Comparison of ENCODE assay signal across 16 cellular contexts in the genomic region with DNA sequence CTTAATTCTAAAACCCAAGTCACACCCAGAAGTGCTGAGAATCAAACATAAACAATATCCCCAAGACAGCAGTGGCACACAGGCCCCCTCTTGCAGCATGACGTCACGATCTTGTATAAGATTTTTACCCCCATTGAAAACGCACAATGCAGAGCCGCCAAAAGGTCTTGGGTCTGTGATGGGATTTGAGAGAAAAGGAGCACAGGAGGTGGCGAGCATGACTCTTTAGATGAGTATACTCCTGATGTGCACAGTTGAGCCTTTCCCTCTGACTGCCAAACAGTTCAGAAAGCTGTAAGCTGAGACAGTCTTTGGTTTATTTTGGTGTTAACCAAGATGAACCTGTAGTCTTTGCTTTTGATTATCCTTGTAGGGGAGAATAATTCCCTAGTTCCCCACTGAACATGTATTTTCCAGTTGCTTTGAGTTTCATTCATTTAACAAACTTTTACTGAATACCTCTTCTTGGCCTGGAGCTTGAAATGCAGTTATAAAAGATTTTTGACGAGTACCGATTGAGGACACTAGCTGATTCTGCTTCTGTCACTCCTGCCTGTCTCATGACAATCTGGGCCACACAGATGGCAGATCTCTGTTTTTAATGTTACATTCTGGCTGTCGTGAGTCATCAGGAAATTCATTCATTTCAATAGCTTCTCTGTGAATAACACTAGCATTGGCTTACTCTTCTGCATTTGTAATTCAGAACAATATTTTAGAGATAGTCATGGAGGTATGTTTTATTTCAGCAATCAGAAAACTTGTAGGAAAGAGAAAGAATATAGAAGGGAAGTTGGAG. TPM values are rescaled to one million over a fixed set of nuclear protein-coding genes. Genes with fewer than 3 reads are reported as not detected.
A peak's percentile ranks its signal among the peaks of the same experiment; 100 is the strongest.
DNase-seq lines count a peak whose midpoint lies in the region; ATAC-seq and TF ChIP-seq lines count a peak whose summit lies in the region.
"Had no signal": no experiment of that assay in that cellular context is flagged by ENCODE, and none has a peak within 500 bp of the region (broad histone marks: within the 10 kb centered on the region; RNA-seq: fewer than 3 reads in every experiment).

No MANE protein-coding gene starts in this region.

- H3K23ac ChIP-seq in IMR-90 (ENCODE audit: low read depth, low read length), result no peak overlapping the region

- no peak overlapping the region for H2BK20ac ChIP-seq in IMR-90 (ENCODE audit: low read depth, low read length)

- no peak for TF ChIP-seq EP300 in sigmoid colon (IDR thresholded peaks at IDR 0.05)

- H2AK9ac ChIP-seq in IMR-90 (replicated peaks; ENCODE audit: low read depth, low read length, poor library complexity), result no peak overlapping the region

- no peak overlapping the region for H4K8ac ChIP-seq in IMR-90 (ENCODE audit: low read depth in 2 of 2, low read length in 2 of 2)

- no TSS peak for BruUV-seq in IMR-90 (replicated peaks; lab: Mats Ljungman, UMichigan)

- H3K9me2 ChIP-seq in hepatocyte (replicated peaks; ENCODE audit: insufficient read depth), result no peaks in the 10 kb centered on the region

- DNase-seq in Ammon's horn (ENCODE audit: low spot score), result peak; percentile 69
- peak; percentile 30 for DNase-seq in IMR-90
- peak; percentile 45 for DNase-seq in kidney tubule cell (ENCODE audit: low spot score)
- DNase-seq in hepatocyte (ENCODE audit: low spot score), result no peak
- no peak for DNase-seq in sigmoid colon
- DNase-seq: activated CD4-positive, alpha-beta T cell treated with anti-CD3 and anti-CD28 coated beads for 1 hour; activated effector memory CD4-positive, alpha-beta T cell treated with Interleukin-2 at 50 U/mL for 16 hours; Karpas-422; NCI-H510A treated with DMSO at 0.1 percent for 48 hours; SJCRH30 had no signal

- no peak overlapping the region for H3K4me2 ChIP-seq in IMR-90 (ENCODE audit: low read depth, low read length)
- no peak overlapping the region for H3K4me2 ChIP-seq in hepatocyte

- no peaks in the 10 kb centered on the region for H3K9me3 Mint-ChIP-seq in brain
- H3K9me3 Mint-ChIP-seq: mesothelial cell of epicardium, type B pancreatic cell had no signal

- no peak for TF ChIP-seq RAD21 in IMR-90 (IDR thresholded peaks at IDR 0.05; ENCODE audit: low read length)

- CTCF ChIA-PET in IMR-90 (lab: Yijun Ruan, JAX), result interaction anchor here (1.4 kb wide), 1 partner anchor 10 kb away, joined by 4 read pairs; no protein-coding TSS in a partner anchor

- TF ChIP-seq CTCF in IMR-90 (conservative IDR thresholded peaks at IDR 0.05; ENCODE audit: low read depth, low read length), result no peak
- TF ChIP-seq CTCF in brain (conservative IDR thresholded peaks at IDR 0.05), result no peak
- no peak for TF ChIP-seq CTCF in hepatocyte (IDR thresholded peaks at IDR 0.05; ENCODE audit: poor library complexity)
- no peak for TF ChIP-seq CTCF in sigmoid colon (IDR thresholded peaks at IDR 0.05)

- H3K4me1 Mint-ChIP-seq in brain, result peaks cover 16% of the 10 kb centered on the region
- H3K4me1 Mint-ChIP-seq: mesothelial cell of epicardium had no signal

- H4K91ac ChIP-seq in IMR-90 (ENCODE audit: insufficient read depth, low read depth, low read length), result no peak overlapping the region

- POLR2A ChIA-PET in IMR-90 (lab: Charles Lee; ENCODE audit: unreplicated experiment), result no interaction called here

- H3K27me3 ChIP-seq in IMR-90 (ENCODE audit: control insufficient read depth, insufficient read depth, low read length), result peaks cover 7% of the 10 kb centered on the region
- H3K27me3 ChIP-seq in hepatocyte, result no peaks in the 10 kb centered on the region
- H3K27me3 ChIP-seq in sigmoid colon, result no peaks in the 10 kb centered on the region
- H3K27me3 ChIP-seq: dorsolateral prefrontal cortex, SJCRH30 had no signal

- no peak overlapping the region for H2BK120ac ChIP-seq in IMR-90 (ENCODE audit: low read depth, low read length)

- intact Hi-C loops in IMR-90 (cut with micrococcal nuclease), result no loop called here
- intact Hi-C loops in sigmoid colon (cut with DNase I), result no loop called here

- no peak overlapping the region for H3K9ac ChIP-seq in IMR-90 (ENCODE audit: low read depth, low read length)

- no peak for TF ChIP-seq POLR2A in IMR-90 (IDR thresholded peaks at IDR 0.05; ENCODE audit: low read depth, low read length)
- TF ChIP-seq POLR2A in sigmoid colon (IDR thresholded peaks at IDR 0.05), result no peak

- H2BK5ac ChIP-seq in IMR-90 (ENCODE audit: low read depth, low read length, poor library complexity, severe bottlenecking), result no peak overlapping the region

- H3K79me2 ChIP-seq in hepatocyte, result no peaks in the 10 kb centered on the region

- no peaks in the 10 kb centered on the region for H3K36me3 ChIP-seq in IMR-90 (ENCODE audit: control insufficient read depth, insufficient read depth, low read length)
- H3K36me3 ChIP-seq in hepatocyte (replicated peaks; ENCODE audit: insufficient read depth, low read depth), result no peaks in the 10 kb centered on the region
- no peaks in the 10 kb centered on the region for H3K36me3 ChIP-seq in sigmoid colon
- H3K36me3 ChIP-seq: SJCRH30 had no signal

- peak overlapping the region in 3 of 5 experiments; percentile 28 to 61 (median 41) for H3K4me3 Mint-ChIP-seq in brain
- H3K4me3 Mint-ChIP-seq: mesothelial cell of epicardium, type B pancreatic cell had no signal

- H2BK15ac ChIP-seq in IMR-90 (ENCODE audit: low read depth, low read length), result no peak overlapping the region

- H3K4ac ChIP-seq in IMR-90 (ENCODE audit: low read depth, low read length), result no peak overlapping the region

- H3K27me3 Mint-ChIP-seq in brain, result no peaks in the 10 kb centered on the region
- H3K27me3 Mint-ChIP-seq: type B pancreatic cell had no signal

- H3K9me3 ChIP-seq in IMR-90 (ENCODE audit: control insufficient read depth, insufficient read depth, low read length) (no peaks in the 10 kb centered on the region), hepatocyte (ENCODE audit: low read depth) (no peaks in the 10 kb centered on the region), sigmoid colon (no peaks in the 10 kb centered on the region)
- H3K9me3 ChIP-seq: SJCRH30 had no signal

- H3K79me1 ChIP-seq in IMR-90 (ENCODE audit: low read depth in 1 of 2, low read length in 2 of 2), result no peaks in the 10 kb centered on the region

- H4K5ac ChIP-seq in IMR-90 (ENCODE audit: low read depth, low read length), result no peak overlapping the region

- in situ Hi-C loops in IMR-90 (cut with MboI; ENCODE audit: low sequenced_read_pairs), result no loop called here

- no peak overlapping the region for H3K18ac ChIP-seq in IMR-90 (ENCODE audit: low read depth, low read length)

- H3K27ac ChIP-seq in IMR-90 (ENCODE audit: insufficient read depth, low read length) (no peak overlapping the region), hepatocyte (no peak overlapping the region), sigmoid colon (no peak overlapping the region)
- H3K27ac ChIP-seq: SJCRH30 had no signal

- H4K20me1 ChIP-seq in IMR-90 (ENCODE audit: insufficient read depth, low read length) (no peaks in the 10 kb centered on the region), hepatocyte (ENCODE audit: insufficient read depth, poor library complexity, severe bottlenecking) (no peaks in the 10 kb centered on the region)

- H2AK5ac ChIP-seq in IMR-90 (ENCODE audit: low read depth, low read length), result no peak overlapping the region

- 100% methylated on average over 1 of the region's 8 CpGs; no CpG with 5 or more reads in 1 of the 2 experiments for WGBS in IMR-90 (ENCODE audit: extremely low coverage in 2 of 2, insufficient read length in 1 of 2), 2 experiments
- WGBS in hepatocyte (ENCODE audit: low lambda C conversion rate, missing lambda C conversion rate), result 89% methylated on average over 8 of the region's 8 CpGs
- WGBS in sigmoid colon, 2 donors, result 89 to 90% methylated on average over 8 of the region's 8 CpGs

- H3K9me1 ChIP-seq in IMR-90 (ENCODE audit: insufficient read depth, low read length), result no peaks in the 10 kb centered on the region

- no peak overlapping the region for H2AFZ ChIP-seq in IMR-90 (replicated peaks; ENCODE audit: low read length, poor library complexity)
- no peak overlapping the region for H2AFZ ChIP-seq in hepatocyte

- H3K27ac Mint-ChIP-seq in brain, result peak overlapping the region; percentile 1 to 84 (median 80)
- H3K27ac Mint-ChIP-seq: mesothelial cell of epicardium, type B pancreatic cell had no signal

- H3K14ac ChIP-seq in IMR-90 (replicated peaks; ENCODE audit: low read depth, low read length), result no peak overlapping the region

- no peaks in the 10 kb centered on the region for H3K36me3 Mint-ChIP-seq in brain
- H3K36me3 Mint-ChIP-seq: type B pancreatic cell had no signal

- no peaks in the 10 kb centered on the region for H3K4me1 ChIP-seq in IMR-90 (ENCODE audit: control insufficient read depth, insufficient read depth, low read length)
- no peaks in the 10 kb centered on the region for H3K4me1 ChIP-seq in hepatocyte (ENCODE audit: insufficient read depth)
- no peaks in the 10 kb centered on the region for H3K4me1 ChIP-seq in sigmoid colon

- ATAC-seq in IMR-90 (ENCODE audit: low read depth) (peak; percentile 32), GM21360 (IDR thresholded peaks at IDR 0.05; ENCODE audit: unreplicated experiment) (no peak), GM18870 (IDR thresholded peaks at IDR 0.05; ENCODE audit: unreplicated experiment) (no peak)

- H3K4me3 ChIP-seq in IMR-90 (ENCODE audit: insufficient read depth, low read depth, low read length), result no peak overlapping the region
- H3K4me3 ChIP-seq in hepatocyte, result no peak overlapping the region
- no peak overlapping the region for H3K4me3 ChIP-seq in sigmoid colon
- H3K4me3 ChIP-seq: dorsolateral prefrontal cortex, SJCRH30 had no signal

- no peak overlapping the region for H3K56ac ChIP-seq in IMR-90 (ENCODE audit: extremely low read depth, insufficient read depth, low read length)

- dilution Hi-C loops in IMR-90 (cut with HindIII; ENCODE audit: low sequenced_read_pairs, unreplicated experiment), result no loop called here

RNA-seq across cellular contexts. Expression of gene CFAP91, which starts 28.9 kb away (rescaled TPM):
- not detected in 2 replicates for total RNA-seq in IMR-90 (2012; rRNA removed)
- polyA plus RNA-seq in IMR-90 (2012; rRNA removed), result not detected in 2 replicates
- not detected in 2 replicates for polyA plus RNA-seq in IMR-90 (2012; cell fraction: cytosol; rRNA removed)
- 0.05 TPM in 1 of 2 replicates, not detected in the other for polyA plus RNA-seq in IMR-90 (2012; cell fraction: nucleus; rRNA removed; ENCODE audit: low replicate concordance)
- 2.1 TPM for polyA plus RNA-seq in brain (ENCODE audit: insufficient read depth, low read depth, low replicate concordance)
- total RNA-seq in hepatocyte, result 1.4 and 2.3 TPM in 2 replicates
- polyA plus RNA-seq in hepatocyte, result 0.77 TPM in 1 of 2 replicates, not detected in the other
- total RNA-seq in sigmoid colon, result 10 to 100 TPM in 2 of 4 donors, 1 to 10 TPM in 2; 1.4 to 11.8 (median 8.8) TPM
- polyA plus RNA-seq in sigmoid colon, result 1 to 10 TPM in 1 of 3 donors, under 1 TPM in 2; 0.39 to 1.2 (median 0.92) TPM

RNA-seq across cellular contexts. Expression of gene NR1I2, which starts 50.2 kb away (rescaled TPM):
- not detected in 2 replicates for total RNA-seq in IMR-90 (2012; rRNA removed)
- not detected in 2 replicates for polyA plus RNA-seq in IMR-90 (2012; rRNA removed)
- polyA plus RNA-seq in IMR-90 (2012; cell fraction: cytosol; rRNA removed), result 0.03 TPM in 1 of 2 replicates, not detected in the other
- 0.03 and 0.06 TPM in 2 replicates for polyA plus RNA-seq in IMR-90 (2012; cell fraction: nucleus; rRNA removed; ENCODE audit: low replicate concordance)
- polyA plus RNA-seq in brain (ENCODE audit: insufficient read depth, low read depth, low replicate concordance), result not detected
- total RNA-seq in hepatocyte, result 7.0 and 7.1 TPM in 2 replicates
- 2.8 and 5.0 TPM in 2 replicates for polyA plus RNA-seq in hepatocyte
- total RNA-seq in sigmoid colon, result 1 to 10 TPM in 1 of 4 donors, under 1 TPM in 1, not detected in 2; 0.54 to 1.1 TPM
- 10 to 100 TPM; 33.6 to 50.6 (median 39.6) TPM for polyA plus RNA-seq in sigmoid colon
- total RNA-seq: SJCRH30 had no signal

RNA-seq across cellular contexts. Expression of gene COX17, which starts 54.5 kb away (rescaled TPM):
- total RNA-seq in IMR-90 (2012; rRNA removed), result 2.0 and 8.6 TPM in 2 replicates
- 24.5 and 31.7 TPM in 2 replicates for polyA plus RNA-seq in IMR-90 (2012; rRNA removed)
- polyA plus RNA-seq in IMR-90 (2012; cell fraction: cytosol; rRNA removed), result 6.0 and 14.4 TPM in 2 replicates
- 1.1 and 6.1 TPM in 2 replicates for polyA plus RNA-seq in IMR-90 (2012; cell fraction: nucleus; rRNA removed; ENCODE audit: low replicate concordance)
- polyA plus RNA-seq in brain (ENCODE audit: insufficient read depth, low read depth, low replicate concordance), result 101 TPM
- 27.0 and 28.3 TPM in 2 replicates for total RNA-seq in hepatocyte
- polyA plus RNA-seq in hepatocyte, result 80.7 and 87.2 TPM in 2 replicates
- 10 to 100 TPM; 19.0 to 61.4 (median 42.4) TPM for total RNA-seq in sigmoid colon
- polyA plus RNA-seq in sigmoid colon, result 100 to 1,000 TPM; 125 to 267 (median 241) TPM

Comparison
In these comparisons a context has a peak if more than half of its experiments do, and no peak if none do; other contexts are left out.
1. DNase-seq: peak in Ammon's horn (single experiment), IMR-90 (single experiment) and kidney tubule cell (single experiment); none in hepatocyte (single experiment) and sigmoid colon (single experiment).